In genomic region chr4:87278335-87278794, GRCh38 we compare ENCODE assay signal across 1 cellular context.
A peak's percentile ranks its signal among the peaks of the same experiment; 100 is the strongest.
TF ChIP-seq lines count a peak whose summit lies in the region.

No MANE protein-coding gene starts in this region.

TF ChIP-seq in HepG2, 621 proteins besides CTCF, POLR2A, EP300 and RAD21 (continued from another document and continues in another):
- TF ChIP-seq DRAP1 (CRISPR knock-in tag; IDR thresholded peaks at IDR 0.05): peak; percentile 52; the same call in 1 of the 2 replicates
- no peak for TF ChIP-seq SIN3A (IDR thresholded peaks at IDR 0.05; ENCODE audit: borderline replicate concordance, low read depth, low read length)
- no peak; the same call in 1 of the 2 replicates for TF ChIP-seq ZNF205 (CRISPR knock-in tag; IDR thresholded peaks at IDR 0.05)
- TF ChIP-seq ZGPAT (CRISPR knock-in tag; IDR thresholded peaks at IDR 0.05): peak; percentile 92
- TF ChIP-seq, protein P1, sequence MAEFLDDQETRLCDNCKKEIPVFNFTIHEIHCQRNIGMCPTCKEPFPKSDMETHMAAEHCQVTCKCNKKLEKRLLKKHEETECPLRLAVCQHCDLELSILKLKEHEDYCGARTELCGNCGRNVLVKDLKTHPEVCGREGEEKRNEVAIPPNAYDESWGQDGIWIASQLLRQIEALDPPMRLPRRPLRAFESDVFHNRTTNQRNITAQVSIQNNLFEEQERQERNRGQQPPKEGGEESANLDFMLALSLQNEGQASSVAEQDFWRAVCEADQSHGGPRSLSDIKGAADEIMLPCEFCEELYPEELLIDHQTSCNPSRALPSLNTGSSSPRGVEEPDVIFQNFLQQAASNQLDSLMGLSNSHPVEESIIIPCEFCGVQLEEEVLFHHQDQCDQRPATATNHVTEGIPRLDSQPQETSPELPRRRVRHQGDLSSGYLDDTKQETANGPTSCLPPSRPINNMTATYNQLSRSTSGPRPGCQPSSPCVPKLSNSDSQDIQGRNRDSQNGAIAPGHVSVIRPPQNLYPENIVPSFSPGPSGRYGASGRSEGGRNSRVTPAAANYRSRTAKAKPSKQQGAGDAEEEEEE (CRISPR knock-in tag; IDR thresholded peaks at IDR 0.05; ENCODE audit: borderline replicate concordance): no peak
- TF ChIP-seq ZSCAN21 (CRISPR knock-in tag; IDR thresholded peaks at IDR 0.05; ENCODE audit: borderline replicate concordance): no peak
- peak; percentile 73; the same call in 1 of the 2 replicates for TF ChIP-seq HHEX (CRISPR knock-in tag; IDR thresholded peaks at IDR 0.05)
- TF ChIP-seq MED1 (CRISPR knock-in tag; IDR thresholded peaks at IDR 0.05): peak; percentile 88
- no peak for TF ChIP-seq AFF4 (CRISPR knock-in tag; IDR thresholded peaks at IDR 0.05)
- no peak for TF ChIP-seq ZNF597 (CRISPR knock-in tag; IDR thresholded peaks at IDR 0.05)
- TF ChIP-seq HOXA5 (CRISPR knock-in tag; IDR thresholded peaks at IDR 0.05): peak; percentile 72
- TF ChIP-seq DR1 (CRISPR knock-in tag; IDR thresholded peaks at IDR 0.05): no peak
- no peak for TF ChIP-seq ZNF670 (CRISPR knock-in tag; IDR thresholded peaks at IDR 0.05; ENCODE audit: borderline replicate concordance)
- TF ChIP-seq STAG1 (CRISPR knock-in tag; IDR thresholded peaks at IDR 0.05): no peak
- no peak for TF ChIP-seq ZNF235 (CRISPR knock-in tag; IDR thresholded peaks at IDR 0.05; ENCODE audit: borderline replicate concordance)
- no peak for TF ChIP-seq GLMP (CRISPR knock-in tag; IDR thresholded peaks at IDR 0.05; ENCODE audit: borderline replicate concordance)
- 0 out of 2 replicates have a peak, but pooled peaks have one; percentile 36 for TF ChIP-seq ZNF441 (CRISPR knock-in tag; IDR thresholded peaks at IDR 0.05; ENCODE audit: borderline replicate concordance)
- peak; percentile 84; the same call in 1 of the 2 replicates for TF ChIP-seq ISL2 (CRISPR knock-in tag; IDR thresholded peaks at IDR 0.05)
- no peak for TF ChIP-seq ZNF879 (CRISPR knock-in tag; IDR thresholded peaks at IDR 0.05)
- no peak for TF ChIP-seq HNRNPLL (IDR thresholded peaks at IDR 0.05; ENCODE audit: low read depth, low read length, poor library complexity, severe bottlenecking)
- no peak for TF ChIP-seq U2AF2 (IDR thresholded peaks at IDR 0.05; ENCODE audit: low read depth, low read length)
- TF ChIP-seq, protein P2, sequence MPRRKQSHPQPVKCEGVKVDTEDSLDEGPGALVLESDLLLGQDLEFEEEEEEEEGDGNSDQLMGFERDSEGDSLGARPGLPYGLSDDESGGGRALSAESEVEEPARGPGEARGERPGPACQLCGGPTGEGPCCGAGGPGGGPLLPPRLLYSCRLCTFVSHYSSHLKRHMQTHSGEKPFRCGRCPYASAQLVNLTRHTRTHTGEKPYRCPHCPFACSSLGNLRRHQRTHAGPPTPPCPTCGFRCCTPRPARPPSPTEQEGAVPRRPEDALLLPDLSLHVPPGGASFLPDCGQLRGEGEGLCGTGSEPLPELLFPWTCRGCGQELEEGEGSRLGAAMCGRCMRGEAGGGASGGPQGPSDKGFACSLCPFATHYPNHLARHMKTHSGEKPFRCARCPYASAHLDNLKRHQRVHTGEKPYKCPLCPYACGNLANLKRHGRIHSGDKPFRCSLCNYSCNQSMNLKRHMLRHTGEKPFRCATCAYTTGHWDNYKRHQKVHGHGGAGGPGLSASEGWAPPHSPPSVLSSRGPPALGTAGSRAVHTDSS (CRISPR knock-in tag; conservative IDR thresholded peaks at IDR 0.05): no peak
- TF ChIP-seq DNMT1 (CRISPR knock-in tag; IDR thresholded peaks at IDR 0.05): no peak
- TF ChIP-seq MTF1 (CRISPR knock-in tag; IDR thresholded peaks at IDR 0.05): no peak
- no peak for TF ChIP-seq ZNF704 (CRISPR knock-in tag; IDR thresholded peaks at IDR 0.05; ENCODE audit: borderline replicate concordance)
- TF ChIP-seq, protein P3, sequence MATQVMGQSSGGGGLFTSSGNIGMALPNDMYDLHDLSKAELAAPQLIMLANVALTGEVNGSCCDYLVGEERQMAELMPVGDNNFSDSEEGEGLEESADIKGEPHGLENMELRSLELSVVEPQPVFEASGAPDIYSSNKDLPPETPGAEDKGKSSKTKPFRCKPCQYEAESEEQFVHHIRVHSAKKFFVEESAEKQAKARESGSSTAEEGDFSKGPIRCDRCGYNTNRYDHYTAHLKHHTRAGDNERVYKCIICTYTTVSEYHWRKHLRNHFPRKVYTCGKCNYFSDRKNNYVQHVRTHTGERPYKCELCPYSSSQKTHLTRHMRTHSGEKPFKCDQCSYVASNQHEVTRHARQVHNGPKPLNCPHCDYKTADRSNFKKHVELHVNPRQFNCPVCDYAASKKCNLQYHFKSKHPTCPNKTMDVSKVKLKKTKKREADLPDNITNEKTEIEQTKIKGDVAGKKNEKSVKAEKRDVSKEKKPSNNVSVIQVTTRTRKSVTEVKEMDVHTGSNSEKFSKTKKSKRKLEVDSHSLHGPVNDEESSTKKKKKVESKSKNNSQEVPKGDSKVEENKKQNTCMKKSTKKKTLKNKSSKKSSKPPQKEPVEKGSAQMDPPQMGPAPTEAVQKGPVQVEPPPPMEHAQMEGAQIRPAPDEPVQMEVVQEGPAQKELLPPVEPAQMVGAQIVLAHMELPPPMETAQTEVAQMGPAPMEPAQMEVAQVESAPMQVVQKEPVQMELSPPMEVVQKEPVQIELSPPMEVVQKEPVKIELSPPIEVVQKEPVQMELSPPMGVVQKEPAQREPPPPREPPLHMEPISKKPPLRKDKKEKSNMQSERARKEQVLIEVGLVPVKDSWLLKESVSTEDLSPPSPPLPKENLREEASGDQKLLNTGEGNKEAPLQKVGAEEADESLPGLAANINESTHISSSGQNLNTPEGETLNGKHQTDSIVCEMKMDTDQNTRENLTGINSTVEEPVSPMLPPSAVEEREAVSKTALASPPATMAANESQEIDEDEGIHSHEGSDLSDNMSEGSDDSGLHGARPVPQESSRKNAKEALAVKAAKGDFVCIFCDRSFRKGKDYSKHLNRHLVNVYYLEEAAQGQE (IDR thresholded peaks at IDR 0.05; ENCODE audit: borderline replicate concordance in 1 of 2, low read depth in 1 of 2, low read length in 2 of 2): peak in 1 of 2 experiments; percentile 79; a peak in 1 of 4 replicates
- TF ChIP-seq KLF11 (CRISPR knock-in tag; IDR thresholded peaks at IDR 0.05): peak; percentile 65; the same call in 1 of the 2 replicates
- TF ChIP-seq, protein P4, sequence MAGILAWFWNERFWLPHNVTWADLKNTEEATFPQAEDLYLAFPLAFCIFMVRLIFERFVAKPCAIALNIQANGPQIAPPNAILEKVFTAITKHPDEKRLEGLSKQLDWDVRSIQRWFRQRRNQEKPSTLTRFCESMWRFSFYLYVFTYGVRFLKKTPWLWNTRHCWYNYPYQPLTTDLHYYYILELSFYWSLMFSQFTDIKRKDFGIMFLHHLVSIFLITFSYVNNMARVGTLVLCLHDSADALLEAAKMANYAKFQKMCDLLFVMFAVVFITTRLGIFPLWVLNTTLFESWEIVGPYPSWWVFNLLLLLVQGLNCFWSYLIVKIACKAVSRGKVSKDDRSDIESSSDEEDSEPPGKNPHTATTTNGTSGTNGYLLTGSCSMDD (CRISPR knock-in tag; IDR thresholded peaks at IDR 0.05): no peak
- no peak for TF ChIP-seq ZNF446 (CRISPR knock-in tag; IDR thresholded peaks at IDR 0.05)
- TF ChIP-seq IRF1 (CRISPR knock-in tag; IDR thresholded peaks at IDR 0.05; ENCODE audit: low read depth): no peak
- TF ChIP-seq PLSCR1 (CRISPR knock-in tag; IDR thresholded peaks at IDR 0.05; ENCODE audit: borderline replicate concordance): no peak
- TF ChIP-seq BCL6 (CRISPR knock-in tag; IDR thresholded peaks at IDR 0.05): peak; percentile 88
- 0 out of 2 replicates have a peak, but pooled peaks have one; percentile 16 for TF ChIP-seq FOXC1 (CRISPR knock-in tag; IDR thresholded peaks at IDR 0.05; ENCODE audit: borderline replicate concordance)
- 0 out of 2 replicates have a peak, but pooled peaks have one; percentile 30 for TF ChIP-seq ZNF639 (CRISPR knock-in tag; conservative IDR thresholded peaks at IDR 0.05)
- no peak for TF ChIP-seq ZFP37 (CRISPR knock-in tag; IDR thresholded peaks at IDR 0.05; ENCODE audit: borderline replicate concordance)
- TF ChIP-seq ZNF792 (CRISPR knock-in tag; IDR thresholded peaks at IDR 0.05): peak; percentile 55; the same call in 1 of the 2 replicates
- TF ChIP-seq ZNF558 (CRISPR knock-in tag; IDR thresholded peaks at IDR 0.05; ENCODE audit: borderline replicate concordance): no peak
- TF ChIP-seq NR2F1 (CRISPR knock-in tag; IDR thresholded peaks at IDR 0.05): peak in 1 of 2 experiments; percentile 67; a peak in 2 of 4 replicates
- no peak for TF ChIP-seq NFRKB (IDR thresholded peaks at IDR 0.05)
